ENCODE assay signal across 2 cellular contexts in the genomic region with DNA sequence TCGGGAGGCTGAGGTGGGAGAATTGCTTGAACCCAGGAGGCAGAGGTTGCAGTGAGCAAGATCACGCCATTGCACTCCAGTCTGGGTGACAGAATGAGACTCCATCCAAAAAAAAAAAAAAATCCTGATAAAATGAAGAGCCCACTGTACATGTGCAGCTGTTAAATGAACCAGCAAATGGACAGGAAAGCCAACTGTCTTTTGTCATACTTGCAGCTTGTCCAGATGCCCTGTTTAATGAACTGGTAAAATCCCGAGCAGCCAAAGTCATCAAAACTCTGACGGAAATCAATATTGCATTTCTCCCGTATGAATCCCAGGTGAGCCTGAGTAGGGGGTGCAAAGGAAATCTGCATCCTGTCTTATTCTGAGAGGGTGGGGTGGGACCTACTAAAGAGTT.
TF ChIP-seq lines count a peak whose summit lies in the region.

No MANE protein-coding gene starts in this region.

TF ChIP-seq in neural cell, 6 proteins besides CTCF, POLR2A, EP300 and RAD21:
- no peak for TF ChIP-seq TAF1 (IDR thresholded peaks at IDR 0.05; ENCODE audit: low read depth)

TF ChIP-seq in HepG2, 621 proteins besides CTCF, POLR2A, EP300 and RAD21:
- TF ChIP-seq, protein P1, sequence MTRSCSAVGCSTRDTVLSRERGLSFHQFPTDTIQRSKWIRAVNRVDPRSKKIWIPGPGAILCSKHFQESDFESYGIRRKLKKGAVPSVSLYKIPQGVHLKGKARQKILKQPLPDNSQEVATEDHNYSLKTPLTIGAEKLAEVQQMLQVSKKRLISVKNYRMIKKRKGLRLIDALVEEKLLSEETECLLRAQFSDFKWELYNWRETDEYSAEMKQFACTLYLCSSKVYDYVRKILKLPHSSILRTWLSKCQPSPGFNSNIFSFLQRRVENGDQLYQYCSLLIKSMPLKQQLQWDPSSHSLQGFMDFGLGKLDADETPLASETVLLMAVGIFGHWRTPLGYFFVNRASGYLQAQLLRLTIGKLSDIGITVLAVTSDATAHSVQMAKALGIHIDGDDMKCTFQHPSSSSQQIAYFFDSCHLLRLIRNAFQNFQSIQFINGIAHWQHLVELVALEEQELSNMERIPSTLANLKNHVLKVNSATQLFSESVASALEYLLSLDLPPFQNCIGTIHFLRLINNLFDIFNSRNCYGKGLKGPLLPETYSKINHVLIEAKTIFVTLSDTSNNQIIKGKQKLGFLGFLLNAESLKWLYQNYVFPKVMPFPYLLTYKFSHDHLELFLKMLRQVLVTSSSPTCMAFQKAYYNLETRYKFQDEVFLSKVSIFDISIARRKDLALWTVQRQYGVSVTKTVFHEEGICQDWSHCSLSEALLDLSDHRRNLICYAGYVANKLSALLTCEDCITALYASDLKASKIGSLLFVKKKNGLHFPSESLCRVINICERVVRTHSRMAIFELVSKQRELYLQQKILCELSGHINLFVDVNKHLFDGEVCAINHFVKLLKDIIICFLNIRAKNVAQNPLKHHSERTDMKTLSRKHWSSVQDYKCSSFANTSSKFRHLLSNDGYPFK (CRISPR knock-in tag; IDR thresholded peaks at IDR 0.05; ENCODE audit: borderline replicate concordance): no peak
- TF ChIP-seq ATF7-NPFF (CRISPR knock-in tag; IDR thresholded peaks at IDR 0.05; ENCODE audit: low read depth): no peak
- no peak for TF ChIP-seq TRIM24 (CRISPR knock-in tag; IDR thresholded peaks at IDR 0.05)
- TF ChIP-seq ZNF274 (CRISPR knock-in tag; IDR thresholded peaks at IDR 0.05): no peak
- TF ChIP-seq, protein P2, sequence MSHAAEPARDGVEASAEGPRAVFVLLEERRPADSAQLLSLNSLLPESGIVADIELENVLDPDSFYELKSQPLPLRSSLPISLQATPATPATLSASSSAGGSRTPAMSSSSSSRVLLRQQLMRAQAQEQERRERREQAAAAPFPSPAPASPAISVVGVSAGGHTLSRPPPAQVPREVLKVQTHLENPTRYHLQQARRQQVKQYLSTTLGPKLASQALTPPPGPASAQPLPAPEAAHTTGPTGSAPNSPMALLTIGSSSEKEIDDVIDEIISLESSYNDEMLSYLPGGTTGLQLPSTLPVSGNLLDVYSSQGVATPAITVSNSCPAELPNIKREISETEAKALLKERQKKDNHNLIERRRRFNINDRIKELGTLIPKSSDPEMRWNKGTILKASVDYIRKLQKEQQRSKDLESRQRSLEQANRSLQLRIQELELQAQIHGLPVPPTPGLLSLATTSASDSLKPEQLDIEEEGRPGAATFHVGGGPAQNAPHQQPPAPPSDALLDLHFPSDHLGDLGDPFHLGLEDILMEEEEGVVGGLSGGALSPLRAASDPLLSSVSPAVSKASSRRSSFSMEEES (CRISPR knock-in tag; IDR thresholded peaks at IDR 0.05): no peak
- no peak for TF ChIP-seq CREM (IDR thresholded peaks at IDR 0.05)
- TF ChIP-seq CREM (CRISPR knock-in tag; IDR thresholded peaks at IDR 0.05): no peak
- no peak for TF ChIP-seq HMG20A (CRISPR knock-in tag; IDR thresholded peaks at IDR 0.05; ENCODE audit: borderline replicate concordance)
- TF ChIP-seq DNMT3B (CRISPR knock-in tag; conservative IDR thresholded peaks at IDR 0.05): no peak
- no peak for TF ChIP-seq ZNF235 (CRISPR knock-in tag; IDR thresholded peaks at IDR 0.05; ENCODE audit: borderline replicate concordance)
- no peak for TF ChIP-seq FOXK2 (IDR thresholded peaks at IDR 0.05)
- TF ChIP-seq KAT8 (CRISPR knock-in tag; IDR thresholded peaks at IDR 0.05): no peak
- TF ChIP-seq, protein P3, sequence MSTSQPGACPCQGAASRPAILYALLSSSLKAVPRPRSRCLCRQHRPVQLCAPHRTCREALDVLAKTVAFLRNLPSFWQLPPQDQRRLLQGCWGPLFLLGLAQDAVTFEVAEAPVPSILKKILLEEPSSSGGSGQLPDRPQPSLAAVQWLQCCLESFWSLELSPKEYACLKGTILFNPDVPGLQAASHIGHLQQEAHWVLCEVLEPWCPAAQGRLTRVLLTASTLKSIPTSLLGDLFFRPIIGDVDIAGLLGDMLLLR (CRISPR knock-in tag; IDR thresholded peaks at IDR 0.05): no peak
- TF ChIP-seq JUNB (CRISPR knock-in tag; IDR thresholded peaks at IDR 0.05; ENCODE audit: borderline replicate concordance): no peak
- TF ChIP-seq KDM6A (CRISPR knock-in tag; IDR thresholded peaks at IDR 0.05; ENCODE audit: low read depth): no peak
- TF ChIP-seq, protein P4, sequence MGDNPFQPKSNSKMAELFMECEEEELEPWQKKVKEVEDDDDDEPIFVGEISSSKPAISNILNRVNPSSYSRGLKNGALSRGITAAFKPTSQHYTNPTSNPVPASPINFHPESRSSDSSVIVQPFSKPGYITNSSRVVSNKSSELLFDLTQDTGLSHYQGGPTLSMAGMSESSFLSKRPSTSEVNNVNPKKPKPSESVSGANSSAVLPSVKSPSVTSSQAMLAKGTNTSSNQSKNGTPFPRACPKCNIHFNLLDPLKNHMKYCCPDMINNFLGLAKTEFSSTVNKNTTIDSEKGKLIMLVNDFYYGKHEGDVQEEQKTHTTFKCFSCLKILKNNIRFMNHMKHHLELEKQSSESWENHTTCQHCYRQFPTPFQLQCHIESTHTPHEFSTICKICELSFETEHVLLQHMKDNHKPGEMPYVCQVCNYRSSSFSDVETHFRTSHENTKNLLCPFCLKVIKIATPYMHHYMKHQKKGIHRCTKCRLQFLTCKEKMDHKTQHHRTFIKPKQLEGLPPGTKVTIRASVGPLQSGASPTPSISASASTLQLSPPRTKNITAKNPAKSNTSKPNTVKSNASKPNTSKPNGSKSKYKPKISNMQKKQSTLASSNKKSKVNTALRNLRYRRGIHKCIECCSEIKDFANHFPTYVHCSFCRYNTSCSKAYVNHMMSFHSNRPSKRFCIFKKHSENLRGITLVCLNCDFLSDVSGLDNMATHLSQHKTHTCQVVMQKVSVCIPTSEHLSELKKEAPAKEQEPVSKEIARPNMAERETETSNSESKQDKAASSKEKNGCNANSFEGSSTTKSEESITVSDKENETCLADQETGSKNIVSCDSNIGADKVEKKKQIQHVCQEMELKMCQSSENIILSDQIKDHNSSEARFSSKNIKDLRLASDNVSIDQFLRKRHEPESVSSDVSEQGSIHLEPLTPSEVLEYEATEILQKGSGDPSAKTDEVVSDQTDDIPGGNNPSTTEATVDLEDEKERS (CRISPR knock-in tag; IDR thresholded peaks at IDR 0.05): no peak
- TF ChIP-seq, protein P5, sequence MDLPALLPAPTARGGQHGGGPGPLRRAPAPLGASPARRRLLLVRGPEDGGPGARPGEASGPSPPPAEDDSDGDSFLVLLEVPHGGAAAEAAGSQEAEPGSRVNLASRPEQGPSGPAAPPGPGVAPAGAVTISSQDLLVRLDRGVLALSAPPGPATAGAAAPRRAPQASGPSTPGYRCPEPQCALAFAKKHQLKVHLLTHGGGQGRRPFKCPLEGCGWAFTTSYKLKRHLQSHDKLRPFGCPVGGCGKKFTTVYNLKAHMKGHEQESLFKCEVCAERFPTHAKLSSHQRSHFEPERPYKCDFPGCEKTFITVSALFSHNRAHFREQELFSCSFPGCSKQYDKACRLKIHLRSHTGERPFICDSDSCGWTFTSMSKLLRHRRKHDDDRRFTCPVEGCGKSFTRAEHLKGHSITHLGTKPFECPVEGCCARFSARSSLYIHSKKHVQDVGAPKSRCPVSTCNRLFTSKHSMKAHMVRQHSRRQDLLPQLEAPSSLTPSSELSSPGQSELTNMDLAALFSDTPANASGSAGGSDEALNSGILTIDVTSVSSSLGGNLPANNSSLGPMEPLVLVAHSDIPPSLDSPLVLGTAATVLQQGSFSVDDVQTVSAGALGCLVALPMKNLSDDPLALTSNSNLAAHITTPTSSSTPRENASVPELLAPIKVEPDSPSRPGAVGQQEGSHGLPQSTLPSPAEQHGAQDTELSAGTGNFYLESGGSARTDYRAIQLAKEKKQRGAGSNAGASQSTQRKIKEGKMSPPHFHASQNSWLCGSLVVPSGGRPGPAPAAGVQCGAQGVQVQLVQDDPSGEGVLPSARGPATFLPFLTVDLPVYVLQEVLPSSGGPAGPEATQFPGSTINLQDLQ (CRISPR knock-in tag; IDR thresholded peaks at IDR 0.05): no peak
- TF ChIP-seq ZNF619 (CRISPR knock-in tag; IDR thresholded peaks at IDR 0.05): no peak
- TF ChIP-seq TP53 (CRISPR knock-in tag; conservative IDR thresholded peaks at IDR 0.05): no peak
- TF ChIP-seq, protein P6, sequence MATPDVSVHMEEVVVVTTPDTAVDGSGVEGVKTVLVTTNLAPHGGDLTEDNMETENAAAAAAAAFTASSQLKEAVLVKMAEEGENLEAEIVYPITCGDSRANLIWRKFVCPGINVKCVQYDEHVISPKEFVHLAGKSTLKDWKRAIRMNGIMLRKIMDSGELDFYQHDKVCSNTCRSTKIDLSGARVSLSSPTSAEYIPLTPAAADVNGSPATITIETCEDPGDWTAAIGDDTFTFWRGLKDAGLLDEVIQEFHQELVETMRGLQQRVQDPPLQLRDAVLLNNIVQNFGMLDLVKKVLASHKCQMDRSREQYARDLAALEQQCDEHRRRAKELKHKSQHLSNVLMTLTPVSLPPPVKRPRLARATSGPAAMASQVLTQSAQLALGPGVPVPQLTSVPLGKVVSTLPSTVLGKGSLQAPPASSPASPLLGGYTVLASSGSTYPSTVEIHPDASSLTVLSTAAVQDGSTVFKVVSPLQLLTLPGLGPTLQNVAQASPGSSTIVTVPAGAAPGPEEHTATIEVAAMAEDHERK (CRISPR knock-in tag; IDR thresholded peaks at IDR 0.05; ENCODE audit: low read depth): no peak
- TF ChIP-seq, protein P7, sequence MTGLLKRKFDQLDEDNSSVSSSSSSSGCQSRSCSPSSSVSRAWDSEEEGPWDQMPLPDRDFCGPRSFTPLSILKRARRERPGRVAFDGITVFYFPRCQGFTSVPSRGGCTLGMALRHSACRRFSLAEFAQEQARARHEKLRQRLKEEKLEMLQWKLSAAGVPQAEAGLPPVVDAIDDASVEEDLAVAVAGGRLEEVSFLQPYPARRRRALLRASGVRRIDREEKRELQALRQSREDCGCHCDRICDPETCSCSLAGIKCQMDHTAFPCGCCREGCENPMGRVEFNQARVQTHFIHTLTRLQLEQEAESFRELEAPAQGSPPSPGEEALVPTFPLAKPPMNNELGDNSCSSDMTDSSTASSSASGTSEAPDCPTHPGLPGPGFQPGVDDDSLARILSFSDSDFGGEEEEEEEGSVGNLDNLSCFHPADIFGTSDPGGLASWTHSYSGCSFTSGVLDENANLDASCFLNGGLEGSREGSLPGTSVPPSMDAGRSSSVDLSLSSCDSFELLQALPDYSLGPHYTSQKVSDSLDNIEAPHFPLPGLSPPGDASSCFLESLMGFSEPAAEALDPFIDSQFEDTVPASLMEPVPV (CRISPR knock-in tag; IDR thresholded peaks at IDR 0.05): no peak
